ENCODE assay signal across 12 cellular contexts in genomic region chr22:49937758-49938564, GRCh38. TPM values are rescaled to one million over a fixed set of nuclear protein-coding genes. Genes with fewer than 3 reads are reported as not detected.
DNase-seq lines count a peak whose midpoint lies in the region; ATAC-seq, FAIRE-seq and TF ChIP-seq lines count a peak whose summit lies in the region.
"Had no signal": no experiment of that assay in that cellular context is flagged by ENCODE, and none has a peak within 500 bp of the region (broad histone marks: within the 10 kb centered on the region; RNA-seq: fewer than 3 reads in every experiment).

No MANE protein-coding gene starts in this region.

- H3K56ac ChIP-seq in H1 (replicated peaks; ENCODE audit: insufficient read length, low read depth, low read length) = no peak overlapping the region

- DNase-seq in RPMI7951 (ENCODE audit: low read depth) (peak; percentile 40), H1 (ENCODE audit: low read depth in 1 of 2, low spot score in 2 of 2) (no peak), lung microvascular endothelial cell (ENCODE audit: low read depth in 2 of 2) (peak; percentile 80 to 94), suprapubic skin (ENCODE audit: low spot score in 2 of 2) (no peak), NCI-H345 treated with DMSO at 0.1 percent for 48 hours (lab: John Stamatoyannopoulos, UW; ENCODE audit: unreplicated experiment) (no peak), T-helper 9 cell (no peak)
- DNase-seq: activated CD8-positive, alpha-beta memory T cell treated with anti-CD3 and anti-CD28 coated beads, Interleukin-2, amount 50 U/mL, for 4 hours; NCI-H2081 treated with DMSO at 0.1 percent for 48 hours had no signal

- POLR2A ChIA-PET in H1 (lab: Charles Lee; ENCODE audit: partially characterized antibody) = interaction anchor here (1.3 to 2.2 kb wide), 4 partner anchors 14 to 45 kb away, joined by 3 to 8 read pairs (median 3); partner anchors contain the start of gene PIM3

- H3K27ac ChIP-seq in H1 (ENCODE audit: low read depth, low read length) (no peak overlapping the region), suprapubic skin (peak overlapping the region; percentile 98)
- H3K27ac ChIP-seq: SK-N-MC had no signal

- H3K18ac ChIP-seq in H1 (ENCODE audit: extremely low read depth, low read length) = peak overlapping the region; percentile 32; the same call in 1 of the 2 replicates

- H2BK20ac ChIP-seq in H1 (ENCODE audit: low read length) = no peak overlapping the region

- H4K20me1 ChIP-seq in H1 (replicated peaks in 1 of 2; ENCODE audit: control insufficient read depth in 1 of 2, insufficient read depth in 2 of 2, low read length in 2 of 2) = peaks cover 0 to 3% of the 10 kb centered on the region in 2 experiments

- no peak for TF ChIP-seq POLR2A in H1 (IDR thresholded peaks at IDR 0.05; ENCODE audit: control extremely low read depth in 1 of 2, low read depth in 2 of 2, low read length in 2 of 2)
- no peak for TF ChIP-seq POLR2A in suprapubic skin (IDR thresholded peaks at IDR 0.05)

- 87% methylated on average over 26 of the region's 27 CpGs; no CpG with 5 or more reads in 1 of the 2 experiments for WGBS in H1 (ENCODE audit: extremely low coverage in 1 of 2, insufficient coverage in 1 of 2, insufficient read length in 1 of 2, insufficient replicate concordance in 2 of 2, low coverage in 1 of 2, low lambda C conversion rate in 2 of 2, missing lambda C conversion rate in 1 of 2), 2 experiments
- WGBS in suprapubic skin = 80% methylated on average over 12 of the region's 27 CpGs

- H3K23me2 ChIP-seq in H1 (ENCODE audit: low read depth, low read length) = peaks cover 11% of the 10 kb centered on the region; the same call in 1 of the 2 replicates

- CTCF ChIA-PET in H1 (lab: Charles Lee; ENCODE audit: partially characterized antibody) = interaction anchor here (0.9 to 2.1 kb wide), 4 partner anchors 18 to 54 kb away, joined by 3 to 6 read pairs (median 4); no protein-coding TSS in a partner anchor

- peak overlapping the region; percentile 38 for H4K8ac ChIP-seq in H1 (ENCODE audit: extremely low read depth, insufficient read depth, low read length)

- no peak overlapping the region for H3K4me2 ChIP-seq in H1 (ENCODE audit: insufficient read depth in 1 of 2, low read depth in 2 of 2, low read length in 2 of 2)

- H2BK15ac ChIP-seq in H1 (ENCODE audit: low read length) = 0 out of 2 replicates have a peak overlapping the region, but pooled peaks have one; percentile 72

- H3K79me2 ChIP-seq in H1 (ENCODE audit: control insufficient read depth in 1 of 2, insufficient read depth in 2 of 2, low read length in 2 of 2) = no peaks in the 10 kb centered on the region

- TF ChIP-seq EP300 in H1 (IDR thresholded peaks at IDR 0.05; ENCODE audit: borderline replicate concordance in 1 of 2, low read depth in 2 of 2, low read length in 2 of 2) = no peak
- no peak for TF ChIP-seq EP300 in suprapubic skin (IDR thresholded peaks at IDR 0.05)

- H2AK5ac ChIP-seq in H1 (ENCODE audit: low read depth, low read length) = 0 out of 2 replicates have a peak overlapping the region, but pooled peaks have one; percentile 82

- H4K91ac ChIP-seq in H1 (replicated peaks; ENCODE audit: insufficient read length, low read length) = no peak overlapping the region

- FAIRE-seq in H1 (lab: Jason Lieb, UNC) = no peak
- FAIRE-seq: bronchial epithelial cell had no signal

- H3K4me1 ChIP-seq in H1 (replicated peaks in 1 of 4; ENCODE audit: control insufficient read depth in 3 of 4, insufficient read depth in 4 of 4, low read length in 3 of 4) (peaks cover 5 to 21% (median 10%) of the 10 kb centered on the region in 4 experiments), suprapubic skin (peaks cover 57% of the 10 kb centered on the region)

- H3K9ac ChIP-seq in H1 (replicated peaks in 1 of 4; ENCODE audit: extremely low read depth in 1 of 4, low read depth in 3 of 4, low read length in 3 of 4) = no peak overlapping the region

- H3K27me3 ChIP-seq in H1 (replicated peaks in 1 of 4; ENCODE audit: control insufficient read depth in 3 of 4, extremely low read depth in 1 of 4, insufficient read depth in 3 of 4, low read length in 3 of 4) = no peaks in the 10 kb centered on the region; a peak in 1 of 7 replicates
- no peaks in the 10 kb centered on the region for H3K27me3 ChIP-seq in suprapubic skin

- H2BK12ac ChIP-seq in H1 (ENCODE audit: low read depth, low read length) = peak overlapping the region; percentile 87; the same call in 1 of the 2 replicates

- no peaks in the 10 kb centered on the region for H3K36me3 ChIP-seq in H1 (ENCODE audit: control insufficient read depth in 2 of 4, insufficient read depth in 4 of 4, low read length in 3 of 4)
- no peaks in the 10 kb centered on the region for H3K36me3 ChIP-seq in suprapubic skin
- H3K36me3 ChIP-seq: prostate gland had no signal

- H3K9me3 ChIP-seq in H1 (ENCODE audit: insufficient read depth in 2 of 2, low read depth in 1 of 2, low read length in 1 of 2) (no peaks in the 10 kb centered on the region), suprapubic skin (no peaks in the 10 kb centered on the region)
- H3K9me3 ChIP-seq: prostate gland had no signal

- H3K23ac ChIP-seq in H1 (ENCODE audit: insufficient read length) = no peak overlapping the region

- no peak overlapping the region for H3K4ac ChIP-seq in H1 (replicated peaks; ENCODE audit: insufficient read length, low read depth, low read length)

- H3K79me1 ChIP-seq in H1 (ENCODE audit: low read depth, low read length) = no peaks in the 10 kb centered on the region

- H2BK5ac ChIP-seq in H1 (ENCODE audit: low read depth, low read length) = peak overlapping the region; percentile 75

- H2BK120ac ChIP-seq in H1 (replicated peaks; ENCODE audit: low read depth, low read length) = no peak overlapping the region

- H4K5ac ChIP-seq in H1 (ENCODE audit: insufficient read length, low read depth, low read length) = no peak overlapping the region

- ATAC-seq in GM19452 (IDR thresholded peaks at IDR 0.05; ENCODE audit: unreplicated experiment) = no peak

- no peak for TF ChIP-seq RAD21 in H1 (IDR thresholded peaks at IDR 0.05 in 1 of 2, conservative IDR thresholded peaks at IDR 0.05 in 1 of 2; ENCODE audit: low read depth in 2 of 2, low read length in 2 of 2)

- H3K14ac ChIP-seq in H1 (ENCODE audit: insufficient read length) = no peak overlapping the region

- H3K4me3 ChIP-seq in H1 (ENCODE audit: extremely low read depth in 1 of 4, insufficient read depth in 2 of 4, low read depth in 3 of 4, low read length in 4 of 4) = no peak overlapping the region
- H3K4me3 ChIP-seq in suprapubic skin = no peak overlapping the region
- H3K4me3 ChIP-seq: prostate gland, SK-N-MC had no signal

- H2AFZ ChIP-seq in H1 (ENCODE audit: low read length) = no peak overlapping the region

- TF ChIP-seq CTCF in H1 (IDR thresholded peaks at IDR 0.05; ENCODE audit: control extremely low read depth in 1 of 3, insufficient read depth in 1 of 3, low read depth in 1 of 3, low read length in 3 of 3) (no peak), suprapubic skin (IDR thresholded peaks at IDR 0.05) (no peak)

TF ChIP-seq in H1, 55 proteins besides CTCF, POLR2A, EP300 and RAD21 (continues in another document):
- TF ChIP-seq EZH2 (IDR thresholded peaks at IDR 0.05; ENCODE audit: low read depth, low read length, severe bottlenecking) (no peak), SUZ12 (IDR thresholded peaks at IDR 0.05; ENCODE audit: low read length) (no peak), SAP30 (IDR thresholded peaks at IDR 0.05; ENCODE audit: insufficient read depth, insufficient replicate concordance, low read length) (no peak), SRF (IDR thresholded peaks at IDR 0.05; ENCODE audit: low read depth, low read length) (no peak)

RNA-seq across cellular contexts. Expression of gene CRELD2, which starts 19.5 kb away (rescaled TPM):
- 49.7 and 56.7 TPM in 2 replicates for total RNA-seq in RPMI7951 (2014; rRNA removed; shearing (Covaris generic))
- 36.6 and 39.4 TPM in 2 replicates for total RNA-seq in H1 (2021; fragmentation: NEBNext Ultra II Directional; extraction: Animal tissue kit (Norgen Biotek cat#: 25700))
- polyA plus RNA-seq in H1 (2011; rRNA removed) = 24.5 and 34.3 TPM in 2 replicates
- 35.6 TPM for polyA plus RNA-seq in H1 (2011; cell fraction: cytosol; rRNA removed)
- 52.5 TPM for polyA plus RNA-seq in H1 (2011; cell fraction: nucleus; rRNA removed)
- polyA plus RNA-seq in H1 (2012, experiment 1 of 2) = 19.3 to 35.8 TPM (median 34.6 TPM) in 4 replicates
- polyA plus RNA-seq in H1 (2012, experiment 2 of 2) = 23.7 TPM
- 24.9 TPM for polyA plus RNA-seq in H1 (2013, experiment 1 of 2)
- polyA plus RNA-seq in H1 (2013, experiment 2 of 2) = 26.3 TPM
- polyA minus RNA-seq in H1 (2011; rRNA and poly(A)+ RNA removed) = 6.1 and 8.2 TPM in 2 replicates
- polyA minus RNA-seq in H1 (2011; cell fraction: cytosol; rRNA and poly(A)+ RNA removed) = 8.7 TPM
- 8.0 TPM for polyA minus RNA-seq in H1 (2011; cell fraction: nucleus; rRNA and poly(A)+ RNA removed)
- total RNA-seq in lung microvascular endothelial cell = 40.3 and 45.2 TPM in 2 replicates
- total RNA-seq in suprapubic skin = 10 to 100 TPM in 3 of 4 donors, 1 to 10 TPM in 1; 9.3 to 29.4 (median 21.5) TPM

RNA-seq across cellular contexts. Expression of gene ALG12, which starts 19.7 kb away (rescaled TPM):
- 15.0 and 18.7 TPM in 2 replicates for total RNA-seq in RPMI7951 (2014; rRNA removed; shearing (Covaris generic))
- total RNA-seq in H1 (2021; fragmentation: NEBNext Ultra II Directional; extraction: Animal tissue kit (Norgen Biotek cat#: 25700)) = 22.5 and 25.0 TPM in 2 replicates
- 13.4 and 24.1 TPM in 2 replicates for polyA plus RNA-seq in H1 (2011; rRNA removed)
- polyA plus RNA-seq in H1 (2011; cell fraction: cytosol; rRNA removed) = 16.1 TPM
- polyA plus RNA-seq in H1 (2011; cell fraction: nucleus; rRNA removed) = 28.5 TPM
- 14.6 to 25.7 TPM (median 22.3 TPM) in 4 replicates for polyA plus RNA-seq in H1 (2012, experiment 1 of 2)
- polyA plus RNA-seq in H1 (2012, experiment 2 of 2) = 19.9 TPM
- polyA plus RNA-seq in H1 (2013, experiment 1 of 2) = 23.8 TPM
- polyA plus RNA-seq in H1 (2013, experiment 2 of 2) = 25.7 TPM
- 20.3 and 23.2 TPM in 2 replicates for polyA minus RNA-seq in H1 (2011; rRNA and poly(A)+ RNA removed)
- polyA minus RNA-seq in H1 (2011; cell fraction: cytosol; rRNA and poly(A)+ RNA removed) = 11.2 TPM
- polyA minus RNA-seq in H1 (2011; cell fraction: nucleus; rRNA and poly(A)+ RNA removed) = 7.9 TPM
- 9.4 and 13.5 TPM in 2 replicates for total RNA-seq in lung microvascular endothelial cell
- total RNA-seq in suprapubic skin = 10 to 100 TPM; 13.2 to 23.8 (median 16.8) TPM

RNA-seq across cellular contexts. Expression of gene PIM3, which starts 22.6 kb away (rescaled TPM):
- 9.3 and 12.7 TPM in 2 replicates for total RNA-seq in RPMI7951 (2014; rRNA removed; shearing (Covaris generic))
- 30.0 and 31.2 TPM in 2 replicates for total RNA-seq in H1 (2021; fragmentation: NEBNext Ultra II Directional; extraction: Animal tissue kit (Norgen Biotek cat#: 25700))
- 22.6 and 40.2 TPM in 2 replicates for polyA plus RNA-seq in H1 (2011; rRNA removed)
- 20.5 TPM for polyA plus RNA-seq in H1 (2011; cell fraction: cytosol; rRNA removed)
- 43.4 TPM for polyA plus RNA-seq in H1 (2011; cell fraction: nucleus; rRNA removed)
- polyA plus RNA-seq in H1 (2012, experiment 1 of 2) = 16.0 to 28.8 TPM (median 24.5 TPM) in 4 replicates
- 23.8 TPM for polyA plus RNA-seq in H1 (2012, experiment 2 of 2)
- polyA plus RNA-seq in H1 (2013, experiment 1 of 2) = 20.9 TPM
- 21.1 TPM for polyA plus RNA-seq in H1 (2013, experiment 2 of 2)
- 3.8 and 3.9 TPM in 2 replicates for polyA minus RNA-seq in H1 (2011; rRNA and poly(A)+ RNA removed)
- 17.7 TPM for polyA minus RNA-seq in H1 (2011; cell fraction: cytosol; rRNA and poly(A)+ RNA removed)
- 20.5 TPM for polyA minus RNA-seq in H1 (2011; cell fraction: nucleus; rRNA and poly(A)+ RNA removed)
- total RNA-seq in lung microvascular endothelial cell (156 and 396 TPM in 2 replicates), suprapubic skin (100 to 1,000 TPM; 103 to 202 (median 143) TPM)

Comparison
In these comparisons a context has a peak if more than half of its experiments do, and no peak if none do; other contexts are left out.
1. DNase-seq: peak in RPMI7951 (single experiment) and lung microvascular endothelial cell (2 of 2); none in H1 (0 of 2), suprapubic skin (0 of 2), NCI-H345 treated with DMSO at 0.1 percent for 48 hours (single experiment) and T-helper 9 cell (single experiment).